Comparison of ENCODE assay signal across 23 cellular contexts in genomic region chr9:121292051-121292450, GRCh38. TPM values are rescaled to one million over a fixed set of nuclear protein-coding genes. Genes with fewer than 3 reads are reported as not detected.
DNase-seq lines count a peak whose midpoint lies in the region; ATAC-seq and TF ChIP-seq lines count a peak whose summit lies in the region.
"Had no signal": no experiment of that assay in that cellular context is flagged by ENCODE, and none has a peak within 500 bp of the region (broad histone marks: within the 10 kb centered on the region; RNA-seq: fewer than 3 reads in every experiment).

No MANE protein-coding gene starts in this region.

- intact Hi-C loops in heart right ventricle (cut with DNase I) (no loop called here), cardiac septum (cut with DNase I) (no loop called here), esophagus muscularis mucosa (cut with DNase I) (no loop called here), gastrocnemius medialis (cut with DNase I; ENCODE audit: low total_unique reads) (no loop called here), transverse colon (cut with DNase I; ENCODE audit: low total_unique reads) (no loop called here)

- H4K20me1 ChIP-seq in neural progenitor cell (ENCODE audit: low read depth): peaks cover 6% of the 10 kb centered on the region

- H3K4me3 ChIP-seq in heart right ventricle (no peak overlapping the region), esophagus muscularis mucosa (no peak overlapping the region), gastrocnemius medialis (no peak overlapping the region), transverse colon (no peak overlapping the region), neural progenitor cell (no peak overlapping the region)
- H3K4me3 ChIP-seq: spleen had no signal

- H3K9me3 Mint-ChIP-seq in neural progenitor cell: no peaks in the 10 kb centered on the region
- H3K9me3 Mint-ChIP-seq: activated CD8-positive, alpha-beta T cell treated with anti-CD3 and anti-CD28 coated beads for 36 hours; activated T-helper 1 cell treated with anti-CD3 and anti-CD28 coated beads, Interleukin-12 subunit alpha, Interleukin-12 subunit beta, Interleukin-2, Interleukin-4 antibody, amounts not matched to agents 30 ng/mL and 10 ng/mL and 1 ng/mL, durations not matched to agents 14 hours and 24 hours and 36 hours; natural killer cell treated with Interleukin-12 subunit alpha and Interleukin-12 subunit beta and Interleukin-15 and Interleukin-18, amount 100 ng/mL, for 72 hours had no signal

- TF ChIP-seq EP300 in esophagus muscularis mucosa (IDR thresholded peaks at IDR 0.05) (no peak), transverse colon (IDR thresholded peaks at IDR 0.05; ENCODE audit: low read depth) (no peak)

- TF ChIP-seq POLR2A in esophagus muscularis mucosa (IDR thresholded peaks at IDR 0.05; ENCODE audit: low read depth) (no peak), gastrocnemius medialis (IDR thresholded peaks at IDR 0.05) (no peak), transverse colon (IDR thresholded peaks at IDR 0.05) (no peak)

- H3K27me3 ChIP-seq in heart right ventricle (no peaks in the 10 kb centered on the region), esophagus muscularis mucosa (no peaks in the 10 kb centered on the region), gastrocnemius medialis (no peaks in the 10 kb centered on the region), transverse colon (no peaks in the 10 kb centered on the region), neural progenitor cell (peaks cover 6% of the 10 kb centered on the region)
- H3K27me3 ChIP-seq: spleen had no signal

- WGBS in heart right ventricle, 2 donors: 96% methylated on average over 1 of the region's 1 CpG
- 92% methylated on average over 1 of the region's 1 CpG for WGBS in esophagus muscularis mucosa
- WGBS in transverse colon (ENCODE audit: low coverage in 1 of 2), 2 donors: 91 to 100% methylated on average over 1 of the region's 1 CpG

- H3K27ac ChIP-seq in heart right ventricle (peak overlapping the region in 8 of 10 donors; percentile 26 to 100 (median 94)), esophagus muscularis mucosa (replicated peaks in 1 of 4) (peak overlapping the region; percentile 93 to 99 (median 95)), gastrocnemius medialis (peak overlapping the region; percentile 89 to 95 (median 91)), transverse colon (peak overlapping the region; percentile 79 to 95 (median 88)), neural progenitor cell (no peak overlapping the region)
- H3K27ac ChIP-seq: VCaP had no signal

- H3K9ac ChIP-seq in neural progenitor cell: no peak overlapping the region

- TF ChIP-seq CTCF in heart right ventricle (IDR thresholded peaks at IDR 0.05) (no peak), esophagus muscularis mucosa (IDR thresholded peaks at IDR 0.05) (no peak), gastrocnemius medialis (IDR thresholded peaks at IDR 0.05 in 4 of 5, conservative IDR thresholded peaks at IDR 0.05 in 1 of 5) (no peak), transverse colon (IDR thresholded peaks at IDR 0.05) (no peak), neural progenitor cell (IDR thresholded peaks at IDR 0.05) (no peak)

- DNase-seq in heart right ventricle: no peak
- DNase-seq in cardiac septum (ENCODE audit: low spot score): no peak
- DNase-seq in esophagus muscularis mucosa (ENCODE audit: extremely low spot score): no peak
- no peak for DNase-seq in gastrocnemius medialis
- no peak for DNase-seq in transverse colon
- no peak for DNase-seq in hepatic stellate cell (ENCODE audit: low spot score)
- DNase-seq in neural progenitor cell (ENCODE audit: low spot score): no peak
- DNase-seq: activated CD4-positive, alpha-beta T cell treated with anti-CD3 and anti-CD28 coated beads for 36 hours; activated CD8-positive, alpha-beta memory T cell treated with anti-CD3 and anti-CD28 coated beads, Interleukin-2, amount 50 U/mL, for 48 hours; activated CD8-positive, alpha-beta T cell treated with anti-CD3 and anti-CD28 coated beads for 36 hours; activated naive CD4-positive, alpha-beta T cell treated with Interleukin-2 at 50 U/mL for 16 hours; foreskin fibroblast; NCI-H1048; NCI-H1694; NCI-H446 treated with DMSO at 0.1 percent for 48 hours; NCI-H82; RPMI8226; spleen; T1000 had no signal

- no peak overlapping the region for H3K4me2 ChIP-seq in neural progenitor cell

- ATAC-seq in heart right ventricle (no peak), gastrocnemius medialis (no peak), HG02678 (IDR thresholded peaks at IDR 0.05; ENCODE audit: unreplicated experiment) (no peak)
- ATAC-seq: activated CD4-positive, alpha-beta T cell treated with anti-CD3 and anti-CD28 coated beads for 36 hours; activated CD8-positive, alpha-beta T cell treated with anti-CD3 and anti-CD28 coated beads for 36 hours had no signal

- H3F3A ChIP-seq in neural progenitor cell (ENCODE audit: low read depth): peaks cover 32% of the 10 kb centered on the region

- H3K36me3 ChIP-seq in heart right ventricle (peaks cover 0 to 5% (median 0%) of the 10 kb centered on the region in 9 donors), esophagus muscularis mucosa (peaks cover 0 to 9% (median 0%) of the 10 kb centered on the region in 4 donors), gastrocnemius medialis (no peaks in the 10 kb centered on the region), transverse colon (no peaks in the 10 kb centered on the region), neural progenitor cell (no peaks in the 10 kb centered on the region)

- no peak overlapping the region for H3K4me3 Mint-ChIP-seq in neural progenitor cell
- H3K4me3 Mint-ChIP-seq: activated CD4-positive, alpha-beta T cell treated with anti-CD3 and anti-CD28 coated beads for 36 hours; activated CD8-positive, alpha-beta T cell treated with anti-CD3 and anti-CD28 coated beads for 36 hours; activated T-helper 1 cell treated with anti-CD3 and anti-CD28 coated beads, Interleukin-12 subunit alpha, Interleukin-12 subunit beta, Interleukin-2, Interleukin-4 antibody, amounts not matched to agents 30 ng/mL and 10 ng/mL and 1 ng/mL, durations not matched to agents 14 hours and 24 hours and 36 hours; natural killer cell treated with Interleukin-12 subunit alpha and Interleukin-12 subunit beta and Interleukin-15 and Interleukin-18, amount 100 ng/mL, for 72 hours had no signal

- no peak overlapping the region for H2AFZ ChIP-seq in neural progenitor cell (replicated peaks)

- peaks cover 53 to 100% (median 91%) of the 10 kb centered on the region in 9 donors for H3K4me1 ChIP-seq in heart right ventricle
- H3K4me1 ChIP-seq in esophagus muscularis mucosa: peaks cover 92 to 100% (median 100%) of the 10 kb centered on the region in 4 donors
- H3K4me1 ChIP-seq in gastrocnemius medialis: peaks cover 60 to 82% of the 10 kb centered on the region in 2 donors
- H3K4me1 ChIP-seq in transverse colon: peaks cover 61 to 83% (median 73%) of the 10 kb centered on the region in 4 donors
- peaks cover 36% of the 10 kb centered on the region for H3K4me1 ChIP-seq in neural progenitor cell

- H3K9me3 ChIP-seq in heart right ventricle (no peaks in the 10 kb centered on the region), esophagus muscularis mucosa (no peaks in the 10 kb centered on the region), gastrocnemius medialis (no peaks in the 10 kb centered on the region), transverse colon (no peaks in the 10 kb centered on the region), neural progenitor cell (ENCODE audit: low read depth) (no peaks in the 10 kb centered on the region)
- H3K9me3 ChIP-seq: spleen had no signal

- no peaks in the 10 kb centered on the region for H3K79me2 ChIP-seq in neural progenitor cell (ENCODE audit: low read depth)

- H3K36me3 Mint-ChIP-seq in neural progenitor cell: no peaks in the 10 kb centered on the region
- H3K36me3 Mint-ChIP-seq: natural killer cell treated with Interleukin-12 subunit alpha and Interleukin-12 subunit beta and Interleukin-15 and Interleukin-18, amount 100 ng/mL, for 72 hours had no signal

- H3K4me1 Mint-ChIP-seq in neural progenitor cell: peaks cover 46% of the 10 kb centered on the region

- peaks cover 5% of the 10 kb centered on the region for H3K27me3 Mint-ChIP-seq in neural progenitor cell (ENCODE audit: insufficient read depth, low read depth)
- H3K27me3 Mint-ChIP-seq: activated CD4-positive, alpha-beta T cell treated with anti-CD3 and anti-CD28 coated beads for 36 hours; activated CD8-positive, alpha-beta T cell treated with anti-CD3 and anti-CD28 coated beads for 36 hours; natural killer cell treated with Interleukin-12 subunit alpha and Interleukin-12 subunit beta and Interleukin-15 and Interleukin-18, amount 100 ng/mL, for 72 hours had no signal

- in situ Hi-C loops in gastrocnemius medialis (cut with MboI; ENCODE audit: low sequenced_read_pairs in 4 of 4) (no loop called here), transverse colon (cut with MboI; ENCODE audit: low pct_ligation_motif_present in 1 of 4, low pct_unique_long_range_greater_than_20kb in 1 of 4, low sequenced_read_pairs in 3 of 4) (no loop called here)

- no peak overlapping the region for H3K27ac Mint-ChIP-seq in neural progenitor cell
- H3K27ac Mint-ChIP-seq: activated CD4-positive, alpha-beta T cell treated with anti-CD3 and anti-CD28 coated beads for 36 hours; activated CD8-positive, alpha-beta T cell treated with anti-CD3 and anti-CD28 coated beads for 36 hours; activated T-helper 1 cell treated with anti-CD3 and anti-CD28 coated beads, Interleukin-12 subunit alpha, Interleukin-12 subunit beta, Interleukin-2, Interleukin-4 antibody, amounts not matched to agents 30 ng/mL and 10 ng/mL and 1 ng/mL, durations not matched to agents 14 hours and 24 hours and 36 hours; natural killer cell treated with Interleukin-12 subunit alpha and Interleukin-12 subunit beta and Interleukin-15 and Interleukin-18, amount 100 ng/mL, for 72 hours had no signal

RNA-seq across cellular contexts. Expression of gene GSN, which starts 24.1 kb away (rescaled TPM):
- total RNA-seq in heart right ventricle: 100 to 1,000 TPM; 532 to 861 (median 668) TPM
- 100 to 1,000 TPM; 360 to 823 TPM for polyA plus RNA-seq in heart right ventricle
- 855 TPM for total RNA-seq in cardiac septum
- total RNA-seq in esophagus muscularis mucosa: 1,000 to 10,000 TPM; 2,509 to 3,811 (median 3,170) TPM
- 100 to 1,000 TPM; 487 to 785 (median 662) TPM for total RNA-seq in gastrocnemius medialis
- 100 to 1,000 TPM; 628 to 986 (median 782) TPM for total RNA-seq in transverse colon
- 72.1 and 114 TPM in 2 replicates for total RNA-seq in neural progenitor cell (ENCODE audit: low replicate concordance)
